ENCODE assay signal across 18 cellular contexts in the genomic region with DNA sequence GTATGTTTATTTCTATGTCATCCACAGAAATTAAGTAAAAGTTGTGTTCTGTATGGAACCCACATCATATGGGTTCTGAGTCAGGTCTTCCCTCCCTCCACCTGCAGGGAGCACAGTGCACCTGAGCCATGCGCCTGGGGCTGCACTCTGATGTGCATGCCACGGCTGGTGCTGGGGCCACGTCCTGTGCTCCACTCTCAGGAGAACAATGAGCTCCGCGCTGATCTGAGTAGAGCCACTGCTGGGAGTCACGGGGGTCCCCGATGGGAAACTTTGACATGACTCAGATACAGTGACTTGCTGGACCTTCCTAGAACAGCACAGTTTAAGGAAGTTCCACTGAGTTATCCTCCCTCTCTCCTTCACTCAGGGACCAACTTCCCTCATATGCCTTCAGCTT.
A peak's percentile ranks its signal among the peaks of the same experiment; 100 is the strongest.
DNase-seq lines count a peak whose midpoint lies in the region; ATAC-seq and TF ChIP-seq lines count a peak whose summit lies in the region.
"Had no signal": no experiment of that assay in that cellular context is flagged by ENCODE, and none has a peak within 500 bp of the region (broad histone marks: within the 10 kb centered on the region; RNA-seq: fewer than 3 reads in every experiment).

No MANE protein-coding gene starts in this region.

- no peak overlapping the region for H3K4me3 ChIP-seq in Caco-2 (ENCODE audit: low read depth, low read length)
- no peak overlapping the region for H3K4me3 ChIP-seq in RWPE2 (ENCODE audit: severe bottlenecking)
- no peak overlapping the region for H3K4me3 ChIP-seq in neural progenitor cell
- H3K4me3 ChIP-seq: HAP-1, SJSA1 had no signal

- no peak overlapping the region for H3K9ac ChIP-seq in neural progenitor cell

- H3K4me1 Mint-ChIP-seq in Caco-2 (ENCODE audit: low read depth, unreplicated experiment) (peaks cover 44% of the 10 kb centered on the region), neural progenitor cell (no peaks in the 10 kb centered on the region)
- H3K4me1 Mint-ChIP-seq in naive thymus-derived CD8-positive, alpha-beta T cell, result peaks cover 7 to 18% (median 13%) of the 10 kb centered on the region in 4 donors

- H3K4me3 Mint-ChIP-seq in Caco-2 (ENCODE audit: unreplicated experiment) (peak overlapping the region; percentile 35), neural progenitor cell (no peak overlapping the region)
- peak overlapping the region in 7 of 10 donors; percentile 5 to 66 (median 59) for H3K4me3 Mint-ChIP-seq in naive thymus-derived CD8-positive, alpha-beta T cell
- H3K4me3 Mint-ChIP-seq: type B pancreatic cell had no signal

- intact Hi-C loops in Caco-2 (cut with micrococcal nuclease; ENCODE audit: unreplicated experiment), result loop anchor here (1.0 kb wide), 1 partner anchor 39 kb away; no protein-coding TSS in a partner anchor

- no peak overlapping the region for H2AFZ ChIP-seq in neural progenitor cell (replicated peaks)

- TF ChIP-seq CTCF in Caco-2 (IDR thresholded peaks at IDR 0.05; ENCODE audit: insufficient read depth in 1 of 2, low read depth in 1 of 2, low read length in 1 of 2, severe bottlenecking in 1 of 2, unreplicated experiment in 1 of 2) (no peak), RWPE2 (IDR thresholded peaks at IDR 0.05; ENCODE audit: poor library complexity, severe bottlenecking) (no peak), neural progenitor cell (IDR thresholded peaks at IDR 0.05) (no peak)

- H3K4me1 ChIP-seq in Caco-2 (peaks cover 43% of the 10 kb centered on the region), RWPE2 (ENCODE audit: insufficient read depth, poor library complexity, severe bottlenecking) (no peaks in the 10 kb centered on the region), neural progenitor cell (no peaks in the 10 kb centered on the region)
- H3K4me1 ChIP-seq: BE2C, foreskin keratinocyte, HAP-1, SJSA1 had no signal

- H3K27ac Mint-ChIP-seq in Caco-2 (ENCODE audit: unreplicated experiment) (peak overlapping the region; percentile 81), neural progenitor cell (no peak overlapping the region)
- peak overlapping the region in 8 of 10 donors; percentile 7 to 90 (median 86) for H3K27ac Mint-ChIP-seq in naive thymus-derived CD8-positive, alpha-beta T cell
- H3K27ac Mint-ChIP-seq: type B pancreatic cell had no signal

- ATAC-seq in RWPE2 (ENCODE audit: low read depth), result peak; percentile 52; the same call in 2 of the 3 replicates
- ATAC-seq in naive thymus-derived CD8-positive, alpha-beta T cell, result peak; percentile 96 to 100
- no peak for ATAC-seq in GM21367 (IDR thresholded peaks at IDR 0.05; ENCODE audit: unreplicated experiment)
- ATAC-seq: foreskin keratinocyte, left cardiac atrium, sciatic nerve had no signal

- H3K4me2 ChIP-seq in neural progenitor cell, result no peak overlapping the region

- H3K27me3 ChIP-seq in Caco-2 (replicated peaks; ENCODE audit: control insufficient read depth, insufficient read depth, low read length) (no peaks in the 10 kb centered on the region), RWPE2 (ENCODE audit: insufficient read depth, poor library complexity, severe bottlenecking) (peaks cover 28% of the 10 kb centered on the region), neural progenitor cell (no peaks in the 10 kb centered on the region)
- H3K27me3 ChIP-seq: foreskin keratinocyte, SJSA1 had no signal

- H3K9me3 ChIP-seq in Caco-2 (peaks cover 6% of the 10 kb centered on the region; the same call in 1 of the 2 replicates), RWPE2 (ENCODE audit: severe bottlenecking) (no peaks in the 10 kb centered on the region), neural progenitor cell (ENCODE audit: low read depth) (no peaks in the 10 kb centered on the region)
- H3K9me3 ChIP-seq: BE2C, HAP-1, SJSA1 had no signal

- CTCF ChIA-PET in Caco-2 (lab: Charles Lee), result no interaction called here

- DNase-seq in Caco-2 (no peak), RWPE2 (ENCODE audit: low spot score) (no peak), neural progenitor cell (ENCODE audit: low spot score) (no peak), GF-D8 (lab: John Stamatoyannopoulos, UW) (no peak), T1000 (lab: John Stamatoyannopoulos, UW) (no peak)
- DNase-seq in activated T-cell treated with anti-CD3 and anti-CD28 coated beads, Interleukin-2, amount 50 U/mL, for 1 hour, result peak; percentile 64
- peak in 8 of 10 donors; percentile 31 to 81 (median 58) for DNase-seq in naive thymus-derived CD8-positive, alpha-beta T cell
- DNase-seq: BE2C, cerebellar nuclear complex, foreskin keratinocyte, Kasumi-1, left cardiac atrium, NCI-H146 had no signal

- H3K27me3 Mint-ChIP-seq in Caco-2 (ENCODE audit: insufficient read depth, unreplicated experiment) (no peaks in the 10 kb centered on the region), neural progenitor cell (ENCODE audit: insufficient read depth, low read depth) (peaks cover 11% of the 10 kb centered on the region)
- H3K27me3 Mint-ChIP-seq in naive thymus-derived CD8-positive, alpha-beta T cell, result peaks cover 0 to 11% (median 6%) of the 10 kb centered on the region in 5 donors
- H3K27me3 Mint-ChIP-seq: type B pancreatic cell had no signal

- no peaks in the 10 kb centered on the region for H4K20me1 ChIP-seq in neural progenitor cell (ENCODE audit: low read depth)

- H3F3A ChIP-seq in neural progenitor cell (ENCODE audit: low read depth), result no peaks in the 10 kb centered on the region

- H3K36me3 ChIP-seq in Caco-2 (ENCODE audit: control insufficient read depth, insufficient read depth, low read length) (no peaks in the 10 kb centered on the region), RWPE2 (ENCODE audit: low read depth) (no peaks in the 10 kb centered on the region), neural progenitor cell (no peaks in the 10 kb centered on the region)
- H3K36me3 ChIP-seq: BE2C, HAP-1, SJSA1 had no signal

- H3K9me3 Mint-ChIP-seq in Caco-2 (ENCODE audit: unreplicated experiment), result peaks cover 10% of the 10 kb centered on the region
- no peaks in the 10 kb centered on the region for H3K9me3 Mint-ChIP-seq in naive thymus-derived CD8-positive, alpha-beta T cell
- peaks cover 74% of the 10 kb centered on the region for H3K9me3 Mint-ChIP-seq in neural progenitor cell

- H3K27ac ChIP-seq in RWPE2 (ENCODE audit: poor library complexity, severe bottlenecking) (no peak overlapping the region), neural progenitor cell (no peak overlapping the region)
- H3K27ac ChIP-seq: foreskin keratinocyte, SJSA1 had no signal

- no TSS peak for BruUV-seq in Caco-2 (replicated peaks; lab: Mats Ljungman, UMichigan)

- H3K79me2 ChIP-seq in neural progenitor cell (ENCODE audit: low read depth), result no peaks in the 10 kb centered on the region

- H3K36me3 Mint-ChIP-seq in Caco-2 (ENCODE audit: insufficient read depth, unreplicated experiment) (peaks cover 39% of the 10 kb centered on the region), neural progenitor cell (no peaks in the 10 kb centered on the region)
- no peaks in the 10 kb centered on the region for H3K36me3 Mint-ChIP-seq in naive thymus-derived CD8-positive, alpha-beta T cell
- H3K36me3 Mint-ChIP-seq: type B pancreatic cell had no signal

- POLR2A ChIA-PET in Caco-2 (lab: Charles Lee), result no interaction called here
- POLR2A ChIA-PET in naive thymus-derived CD8-positive, alpha-beta T cell (lab: Charles Lee), result interaction anchor here (0.8 to 2.0 kb wide), 4 partner anchors 13 to 25 kb away, joined by 4 to 10 read pairs (median 6); no protein-coding TSS in a partner anchor

Comparison
In these comparisons a context has a peak if more than half of its experiments do, and no peak if none do; other contexts are left out.
1. DNase-seq: peak in activated T-cell treated with anti-CD3 and anti-CD28 coated beads, Interleukin-2, amount 50 U/mL, for 1 hour (single experiment) and naive thymus-derived CD8-positive, alpha-beta T cell (8 of 10); none in Caco-2 (0 of 2), RWPE2 (single experiment), neural progenitor cell (single experiment), GF-D8 (single experiment) and T1000 (single experiment).